In genomic region chr1:43549921-43550597, GRCh38 we compare ENCODE assay signal across 1 cellular context.
TF ChIP-seq lines count a peak whose summit lies in the region.

No MANE protein-coding gene starts in this region.

TF ChIP-seq in H1, 55 proteins besides CTCF, POLR2A, EP300 and RAD21 (continued from another document):
- TF ChIP-seq TAF7 (optimal IDR thresholded peaks at IDR 0.05; ENCODE audit: borderline replicate concordance, low read depth, low read length) (peak; percentile 76), ATF3 (IDR thresholded peaks at IDR 0.05; ENCODE audit: insufficient read depth, low read depth, low read length) (no peak), CREB1 (IDR thresholded peaks at IDR 0.05) (peak; percentile 43; the same call in 1 of the 2 replicates), MAFK (IDR thresholded peaks at IDR 0.05; ENCODE audit: low read depth, low read length) (no peak), HDAC6 (IDR thresholded peaks at IDR 0.05; ENCODE audit: low read depth, low read length) (no peak), KDM4A (IDR thresholded peaks at IDR 0.05; ENCODE audit: low read depth, low read length, severe bottlenecking) (no peak), RXRA (IDR thresholded peaks at IDR 0.05; ENCODE audit: insufficient read depth, low read depth, low read length) (0 out of 2 replicates have a peak, but pooled peaks have one; percentile 9), GTF2F1 (IDR thresholded peaks at IDR 0.05; ENCODE audit: borderline replicate concordance, low read depth, low read length) (no peak), GABPA (IDR thresholded peaks at IDR 0.05; ENCODE audit: borderline replicate concordance, insufficient read depth, low read length) (no peak), TCF12 (IDR thresholded peaks at IDR 0.05; ENCODE audit: low read depth, low read length) (peak; percentile 65; the same call in 1 of the 2 replicates), YY1 (IDR thresholded peaks at IDR 0.05; ENCODE audit: low read depth, low read length) (no peak), JUND (IDR thresholded peaks at IDR 0.05; ENCODE audit: low read length) (no peak), CBX5 (IDR thresholded peaks at IDR 0.05; ENCODE audit: low read depth, low read length) (no peak), RBBP5 (IDR thresholded peaks at IDR 0.05; ENCODE audit: borderline replicate concordance, low read depth, low read length) (peak; percentile 96), HDAC2 (IDR thresholded peaks at IDR 0.05; ENCODE audit: borderline replicate concordance in 1 of 2, low read depth in 2 of 2, low read length in 2 of 2) (no peak), RNF2 (IDR thresholded peaks at IDR 0.05; ENCODE audit: borderline replicate concordance, low read depth, low read length, missing control alignments, poor library complexity, severe bottlenecking) (no peak), ZNF274 (IDR thresholded peaks at IDR 0.05; ENCODE audit: borderline replicate concordance, extremely low read depth, low read length) (no peak), KDM5A (IDR thresholded peaks at IDR 0.05; ENCODE audit: low read length) (no peak), CEBPB (IDR thresholded peaks at IDR 0.05; ENCODE audit: low read depth, low read length) (no peak), SIN3A (conservative IDR thresholded peaks at IDR 0.05 in 1 of 2, IDR thresholded peaks at IDR 0.05 in 1 of 2; ENCODE audit: low read depth in 1 of 2, low read length in 2 of 2) (0 out of 4 replicates have a peak, but pooled peaks of 1 of the 2 experiments have one; percentile 54)
